ENCODE assay signal across 1 cellular context in the genomic region with DNA sequence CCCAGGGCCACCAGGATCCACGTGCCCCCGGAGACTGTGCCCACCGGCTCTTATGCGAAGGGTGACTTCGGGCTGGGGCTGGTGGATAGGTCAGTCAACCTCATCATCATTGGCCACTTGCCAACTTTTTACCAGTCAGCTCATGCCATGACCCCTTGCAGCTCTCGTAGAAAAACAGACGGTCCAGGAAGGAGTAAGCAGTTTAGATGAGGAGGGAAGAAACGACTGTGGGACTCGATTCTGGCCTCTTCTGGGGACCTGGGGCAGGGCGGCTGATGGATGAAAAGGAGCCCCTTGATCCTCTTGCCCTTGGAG.
TF ChIP-seq lines count a peak whose summit lies in the region.

No MANE protein-coding gene starts in this region.

TF ChIP-seq in K562, 482 proteins besides CTCF, POLR2A, EP300 and RAD21:
- TF ChIP-seq EP400 (IDR thresholded peaks at IDR 0.05) (no peak), ZNF140 (CRISPR knock-in tag; IDR thresholded peaks at IDR 0.05) (no peak), SLC30A9 (CRISPR knock-in tag; IDR thresholded peaks at IDR 0.05) (no peak), ZNF347 (CRISPR knock-in tag; IDR thresholded peaks at IDR 0.05; ENCODE audit: low read depth) (no peak), NFIC (IDR thresholded peaks at IDR 0.05) (peak; percentile 87), ZNF764 (CRISPR knock-in tag; IDR thresholded peaks at IDR 0.05; ENCODE audit: low read depth) (no peak), STAG1 (CRISPR knock-in tag; IDR thresholded peaks at IDR 0.05; ENCODE audit: borderline replicate concordance) (no peak), ZFP30 (CRISPR knock-in tag; IDR thresholded peaks at IDR 0.05; ENCODE audit: borderline replicate concordance) (no peak), MYC (IDR thresholded peaks at IDR 0.05; ENCODE audit: low read depth, low read length) (no peak), MYC (CRISPR knock-in tag; IDR thresholded peaks at IDR 0.05; ENCODE audit: borderline replicate concordance, low read depth) (no peak), DDX20 (tag; IDR thresholded peaks at IDR 0.05; ENCODE audit: low read depth) (no peak), NFIX (CRISPR knock-in tag; IDR thresholded peaks at IDR 0.05; ENCODE audit: low read depth) (peak; percentile 71)
- TF ChIP-seq, protein P1, sequence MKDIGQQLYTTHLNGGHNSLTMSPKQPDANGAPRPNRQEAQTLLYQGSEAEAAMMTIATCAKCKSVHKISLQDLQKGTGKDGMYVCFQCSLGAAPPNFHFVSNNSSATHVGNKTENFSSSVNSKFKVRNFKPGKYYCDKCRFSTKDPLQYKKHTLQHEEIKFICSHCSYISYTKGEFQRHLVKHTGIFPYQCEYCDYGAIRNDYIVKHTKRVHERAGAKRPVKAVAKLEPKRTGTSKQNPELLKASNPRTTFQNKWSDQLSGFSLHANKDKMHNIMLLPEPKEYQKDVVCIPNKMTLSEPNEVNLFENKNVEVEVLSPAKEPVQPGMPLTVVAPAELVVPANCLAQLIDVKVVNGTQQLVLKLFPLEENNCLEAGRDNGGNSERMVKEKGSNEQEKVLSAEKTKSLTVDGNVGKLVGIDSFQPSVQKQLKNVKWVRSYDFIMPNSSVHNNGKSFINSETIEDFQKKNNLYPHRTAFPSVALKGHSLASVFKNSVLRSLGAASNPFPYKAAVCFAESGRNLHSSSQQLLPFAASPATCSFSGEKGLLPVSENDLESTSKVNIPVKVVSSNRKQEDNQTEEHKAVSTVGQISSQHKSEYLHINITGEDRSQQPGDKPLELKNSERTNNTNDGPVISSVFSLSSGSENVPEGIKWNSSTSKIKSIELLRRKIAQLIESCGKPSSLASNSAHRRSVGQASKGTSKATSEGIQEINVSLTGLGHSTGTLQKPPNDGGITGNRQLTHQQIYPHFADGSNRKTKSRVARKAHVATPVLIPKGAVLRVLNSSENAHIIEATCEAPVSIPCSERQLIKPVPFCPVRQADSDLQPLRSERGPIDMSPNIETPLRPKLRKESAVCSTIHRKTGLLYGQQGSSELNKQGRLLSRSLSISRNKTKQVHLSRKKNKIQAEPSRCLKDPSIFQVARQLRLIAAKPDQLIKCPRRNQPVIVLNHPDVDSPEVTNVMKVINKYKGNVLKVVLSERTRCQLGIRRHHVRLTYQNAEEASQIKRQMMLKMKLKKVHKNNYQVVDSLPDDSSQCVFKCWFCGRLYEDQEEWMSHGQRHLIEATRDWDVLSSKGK (CRISPR knock-in tag; IDR thresholded peaks at IDR 0.05), result no peak
- TF ChIP-seq, protein P2, sequence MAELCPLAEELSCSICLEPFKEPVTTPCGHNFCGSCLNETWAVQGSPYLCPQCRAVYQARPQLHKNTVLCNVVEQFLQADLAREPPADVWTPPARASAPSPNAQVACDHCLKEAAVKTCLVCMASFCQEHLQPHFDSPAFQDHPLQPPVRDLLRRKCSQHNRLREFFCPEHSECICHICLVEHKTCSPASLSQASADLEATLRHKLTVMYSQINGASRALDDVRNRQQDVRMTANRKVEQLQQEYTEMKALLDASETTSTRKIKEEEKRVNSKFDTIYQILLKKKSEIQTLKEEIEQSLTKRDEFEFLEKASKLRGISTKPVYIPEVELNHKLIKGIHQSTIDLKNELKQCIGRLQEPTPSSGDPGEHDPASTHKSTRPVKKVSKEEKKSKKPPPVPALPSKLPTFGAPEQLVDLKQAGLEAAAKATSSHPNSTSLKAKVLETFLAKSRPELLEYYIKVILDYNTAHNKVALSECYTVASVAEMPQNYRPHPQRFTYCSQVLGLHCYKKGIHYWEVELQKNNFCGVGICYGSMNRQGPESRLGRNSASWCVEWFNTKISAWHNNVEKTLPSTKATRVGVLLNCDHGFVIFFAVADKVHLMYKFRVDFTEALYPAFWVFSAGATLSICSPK (IDR thresholded peaks at IDR 0.05; ENCODE audit: borderline replicate concordance), result no peak
